ENCODE assay signal across 21 cellular contexts in genomic region chr2:126774761-126775160, GRCh38.
DNase-seq lines count a peak whose midpoint lies in the region; ATAC-seq lines count a peak whose summit lies in the region.
"Had no signal": no experiment of that assay in that cellular context is flagged by ENCODE, and none has a peak within 500 bp of the region (broad histone marks: within the 10 kb centered on the region; RNA-seq: fewer than 3 reads in every experiment).

No MANE protein-coding gene starts in this region.

- no peak overlapping the region for H3K4me3 ChIP-seq in naive thymus-derived CD4-positive, alpha-beta T cell (ENCODE audit: low read length)
- H3K4me3 ChIP-seq in aorta (ENCODE audit: low read length in 2 of 2), result no peak overlapping the region

- DNase-seq in activated T-cell treated with anti-CD3 and anti-CD28 coated beads, Interleukin-2, amount 50 U/mL, for 1 hour, result peak; percentile 16
- DNase-seq in activated T-cell treated with anti-CD3 and anti-CD28 coated beads for 4 hours (no peak), posterior vena cava (ENCODE audit: low spot score) (peak; percentile 54), aorta (no peak), DMS 273 treated with DMSO at 0.1 percent for 48 hours (lab: John Stamatoyannopoulos, UW) (no peak)
- no peak for DNase-seq in naive thymus-derived CD4-positive, alpha-beta T cell
- DNase-seq: ACHN, BE2C, DMS53, HCEC 1CT, MM.1S, NCI-H2029, NCI-H446, NCI-H524 treated with DMSO at 0.1 percent for 48 hours, NCI-H774, PC-3 had no signal

- peaks cover 19 to 40% (median 24%) of the 10 kb centered on the region in 7 donors for H3K4me1 Mint-ChIP-seq in naive thymus-derived CD4-positive, alpha-beta T cell

- no peaks in the 10 kb centered on the region for H3K9me3 ChIP-seq in naive thymus-derived CD4-positive, alpha-beta T cell (ENCODE audit: control insufficient read depth in 2 of 3, low read length in 3 of 3)
- H3K9me3 ChIP-seq in aorta (ENCODE audit: control insufficient read depth, low read length), result no peaks in the 10 kb centered on the region
- H3K9me3 ChIP-seq: BE2C had no signal

- peak overlapping the region in 2 of 10 donors; percentile 94 for H3K4me3 Mint-ChIP-seq in naive thymus-derived CD4-positive, alpha-beta T cell

- H3K36me3 ChIP-seq in naive thymus-derived CD4-positive, alpha-beta T cell (ENCODE audit: control insufficient read depth in 2 of 3, insufficient read depth in 3 of 3, low read length in 3 of 3), result no peaks in the 10 kb centered on the region
- H3K36me3 ChIP-seq in aorta (ENCODE audit: control insufficient read depth in 1 of 2, insufficient read depth in 2 of 2, low read length in 1 of 2), result no peaks in the 10 kb centered on the region
- H3K36me3 ChIP-seq: BE2C had no signal

- 79 to 91% methylated on average over 7 of the region's 7 CpGs for whole genome bisulfite sequencing in aorta, 2 donors

- H3K4me1 ChIP-seq in naive thymus-derived CD4-positive, alpha-beta T cell (ENCODE audit: control insufficient read depth in 2 of 2, insufficient read depth in 2 of 2, low read length in 2 of 2), result no peaks in the 10 kb centered on the region
- H3K4me1 ChIP-seq in aorta (ENCODE audit: control insufficient read depth in 1 of 2, insufficient read depth in 2 of 2, low read length in 2 of 2), result no peaks in the 10 kb centered on the region
- H3K4me1 ChIP-seq: BE2C had no signal

- POLR2A ChIA-PET in naive thymus-derived CD4-positive, alpha-beta T cell (lab: Charles Lee), result interaction anchor here (0.6 kb wide), 2 partner anchors 12 to 243 kb away, joined by 3 to 5 read pairs; no protein-coding TSS in a partner anchor

- no peak for ATAC-seq in naive thymus-derived CD4-positive, alpha-beta T cell
- no peak for ATAC-seq in GM18870 (IDR thresholded peaks at IDR 0.05; ENCODE audit: unreplicated experiment)
- no peak for ATAC-seq in aorta (ENCODE audit: low FRiP score)
- ATAC-seq: PC-3 had no signal

- no peaks in the 10 kb centered on the region for H3K9me3 Mint-ChIP-seq in naive thymus-derived CD4-positive, alpha-beta T cell
- H3K9me3 Mint-ChIP-seq: IgD-negative memory B cell had no signal

- H3K27me3 Mint-ChIP-seq in naive thymus-derived CD4-positive, alpha-beta T cell, result peaks cover 0 to 29% (median 0%) of the 10 kb centered on the region in 5 donors

- intact Hi-C loops in naive thymus-derived CD4-positive, alpha-beta T cell (cut with micrococcal nuclease), result loop anchor here in 1 of 2 donors (5.0 kb wide), 1 partner anchor 72 kb away; no protein-coding TSS in a partner anchor
- intact Hi-C loops in posterior vena cava (cut with DNase I) (loop anchor here in 1 of 2 donors (5.0 kb wide), 1 partner anchor 247 kb away; no protein-coding TSS in a partner anchor), aorta (cut with DNase I) (no loop called here)

- CTCF ChIA-PET in naive thymus-derived CD4-positive, alpha-beta T cell (lab: Charles Lee), result interaction anchor here (1.2 kb wide), 1 partner anchor 246 kb away, joined by 8 read pairs; no protein-coding TSS in a partner anchor

- peak overlapping the region in 6 of 9 donors; percentile 34 to 95 (median 70) for H3K27ac Mint-ChIP-seq in naive thymus-derived CD4-positive, alpha-beta T cell
- H3K27ac Mint-ChIP-seq: IgD-negative memory B cell had no signal

- no peak overlapping the region for H3K27ac ChIP-seq in naive thymus-derived CD4-positive, alpha-beta T cell (ENCODE audit: low read depth, low read length)
- H3K27ac ChIP-seq in aorta (ENCODE audit: low read depth in 1 of 2, low read length in 2 of 2), result no peak overlapping the region
- H3K27ac ChIP-seq: 22Rv1, HL-60, KMS-11 had no signal

- H3K27me3 ChIP-seq in naive thymus-derived CD4-positive, alpha-beta T cell (ENCODE audit: control insufficient read depth in 2 of 2, insufficient read depth in 2 of 2, low read length in 2 of 2), result no peaks in the 10 kb centered on the region
- no peaks in the 10 kb centered on the region for H3K27me3 ChIP-seq in aorta (ENCODE audit: control insufficient read depth in 1 of 2, insufficient read depth in 2 of 2, low read length in 1 of 2)
- H3K27me3 ChIP-seq: BE2C had no signal

- no peaks in the 10 kb centered on the region for H3K36me3 Mint-ChIP-seq in naive thymus-derived CD4-positive, alpha-beta T cell

Comparison
In these comparisons a context has a peak if more than half of its experiments do, and no peak if none do; other contexts are left out.
1. DNase-seq: peak in activated T-cell treated with anti-CD3 and anti-CD28 coated beads, Interleukin-2, amount 50 U/mL, for 1 hour (single experiment) and posterior vena cava (single experiment); none in activated T-cell treated with anti-CD3 and anti-CD28 coated beads for 4 hours (single experiment), naive thymus-derived CD4-positive, alpha-beta T cell (0 of 9), aorta (0 of 2) and DMS 273 treated with DMSO at 0.1 percent for 48 hours (single experiment).